18 cellular contexts compared by ENCODE assay signal in genomic region chr22:35587447-35587870, GRCh38. TPM values are rescaled to one million over a fixed set of nuclear protein-coding genes. Genes with fewer than 3 reads are reported as not detected.
DNase-seq lines count a peak whose midpoint lies in the region; ATAC-seq, FAIRE-seq and TF ChIP-seq lines count a peak whose summit lies in the region.
"Had no signal": no experiment of that assay in that cellular context is flagged by ENCODE, and none has a peak within 500 bp of the region (broad histone marks: within the 10 kb centered on the region; RNA-seq: fewer than 3 reads in every experiment).

No MANE protein-coding gene starts in this region.

- H3K36me3 ChIP-seq in PC-3 (ENCODE audit: low read depth, low read length) (no peaks in the 10 kb centered on the region; the same call in 1 of the 2 replicates), right atrium auricular region (no peaks in the 10 kb centered on the region)

- no peak for ATAC-seq in PC-3
- ATAC-seq in sciatic nerve, result peak; percentile 33
- no peak for ATAC-seq in activated T-cell treated with anti-CD3 and anti-CD28 coated beads, Interleukin-2, amount 50 U/mL, for 72 hours (replicated peaks in 1 of 2)
- ATAC-seq: activated T-helper 17 cell treated with anti-CD3 and anti-CD28 coated beads, Interleukin-2, amount 50 U/mL, for 72 hours; K562; stimulated activated naive B cell treated with anti-CD40 and anti-IgM and Interleukin-4, amounts not matched to agents 10 μg/mL and 1 μg/mL and 100 μg/mL, for 72 hours had no signal

- H3K9ac ChIP-seq in PC-3 (ENCODE audit: low read length), result no peak overlapping the region

- H3K4me3 Mint-ChIP-seq in activated T-cell treated with anti-CD3 and anti-CD28 coated beads, Interleukin-2, amount 50 U/mL, for 72 hours, result no peak overlapping the region
- H3K4me3 Mint-ChIP-seq: activated T-helper 17 cell treated with anti-CD3 and anti-CD28 coated beads, Interleukin-2, amount 50 U/mL, for 72 hours; endodermal cell; memory B cell; stimulated activated naive B cell treated with anti-CD40 and anti-IgM and Interleukin-4, amounts not matched to agents 10 μg/mL and 1 μg/mL and 100 μg/mL, for 72 hours had no signal

- POLR2A ChIA-PET in PC-3 (lab: Charles Lee; ENCODE audit: unreplicated experiment), result no interaction called here

- FAIRE-seq in HTR-8/SVneo (lab: Jason Lieb, UNC), result no peak
- FAIRE-seq: K562 had no signal

- H3K79me2 ChIP-seq in PC-3 (ENCODE audit: low read length), result no peaks in the 10 kb centered on the region

- no peaks in the 10 kb centered on the region for H3K36me3 Mint-ChIP-seq in activated T-cell treated with anti-CD3 and anti-CD28 coated beads, Interleukin-2, amount 50 U/mL, for 72 hours (ENCODE audit: insufficient read depth in 2 of 2)
- H3K36me3 Mint-ChIP-seq: memory B cell; stimulated activated naive B cell treated with anti-CD40 and anti-IgM and Interleukin-4, amounts not matched to agents 10 μg/mL and 1 μg/mL and 100 μg/mL, for 72 hours had no signal

- no peaks in the 10 kb centered on the region for H3K9me3 ChIP-seq in PC-3 (ENCODE audit: low read length)
- no peaks in the 10 kb centered on the region for H3K9me3 ChIP-seq in right atrium auricular region

- peak overlapping the region; percentile 70 for H3K27ac ChIP-seq in PC-3 (ENCODE audit: low read length)
- peak overlapping the region; percentile 82 to 86 for H3K27ac ChIP-seq in right atrium auricular region

- peaks cover 8% of the 10 kb centered on the region for H3K27me3 Mint-ChIP-seq in activated T-cell treated with anti-CD3 and anti-CD28 coated beads, Interleukin-2, amount 50 U/mL, for 72 hours (ENCODE audit: low read depth)

- peaks cover 42% of the 10 kb centered on the region for H3K4me1 ChIP-seq in PC-3 (ENCODE audit: insufficient read depth, low read length)
- peaks cover 0 to 66% of the 10 kb centered on the region in 2 donors for H3K4me1 ChIP-seq in right atrium auricular region

- intact Hi-C loops in PC-3 (cut with micrococcal nuclease), result no loop called here
- intact Hi-C loops in sciatic nerve (cut with DNase I), result no loop called here

- TF ChIP-seq CTCF in PC-3 (conservative IDR thresholded peaks at IDR 0.05; ENCODE audit: low read depth, low read length), result no peak
- TF ChIP-seq CTCF in right atrium auricular region (IDR thresholded peaks at IDR 0.05), result no peak

- no peak overlapping the region for H2AFZ ChIP-seq in PC-3 (ENCODE audit: low read length)

- H3F3A ChIP-seq in PC-3 (ENCODE audit: low read length, unreplicated experiment), result no peaks in the 10 kb centered on the region

- H3K27ac Mint-ChIP-seq in activated T-cell treated with anti-CD3 and anti-CD28 coated beads, Interleukin-2, amount 50 U/mL, for 72 hours, result no peak overlapping the region
- H3K27ac Mint-ChIP-seq: activated T-helper 17 cell treated with anti-CD3 and anti-CD28 coated beads, Interleukin-2, amount 50 U/mL, for 72 hours; endodermal cell; memory B cell; stimulated activated naive B cell treated with anti-CD40 and anti-IgM and Interleukin-4, amounts not matched to agents 10 μg/mL and 1 μg/mL and 100 μg/mL, for 72 hours had no signal

- no peaks in the 10 kb centered on the region for H3K9me3 Mint-ChIP-seq in activated T-cell treated with anti-CD3 and anti-CD28 coated beads, Interleukin-2, amount 50 U/mL, for 72 hours
- H3K9me3 Mint-ChIP-seq: activated T-helper 17 cell treated with anti-CD3 and anti-CD28 coated beads, Interleukin-2, amount 50 U/mL, for 72 hours; endodermal cell; memory B cell; stimulated activated naive B cell treated with anti-CD40 and anti-IgM and Interleukin-4, amounts not matched to agents 10 μg/mL and 1 μg/mL and 100 μg/mL, for 72 hours had no signal

- no peaks in the 10 kb centered on the region for H3K9me2 ChIP-seq in PC-3 (replicated peaks; ENCODE audit: low read length)

- BruUV-seq in PC-3 (replicated peaks; lab: Mats Ljungman, UMichigan), result no TSS peak

- no peak overlapping the region for H3K4me3 ChIP-seq in PC-3 (ENCODE audit: low read length)
- no peak overlapping the region for H3K4me3 ChIP-seq in right atrium auricular region
- H3K4me3 ChIP-seq: K562 had no signal

- CTCF ChIA-PET in PC-3 (lab: Charles Lee), result no interaction called here

- no peaks in the 10 kb centered on the region for H3K4me1 Mint-ChIP-seq in activated T-cell treated with anti-CD3 and anti-CD28 coated beads, Interleukin-2, amount 50 U/mL, for 72 hours (ENCODE audit: low read depth)
- H3K4me1 Mint-ChIP-seq: activated T-helper 17 cell treated with anti-CD3 and anti-CD28 coated beads, Interleukin-2, amount 50 U/mL, for 72 hours had no signal

- peak overlapping the region; percentile 48 for H3K4me2 ChIP-seq in PC-3 (ENCODE audit: low read length)

- DNase-seq in EH (ENCODE audit: low read depth) (peak; percentile 57), PC-3 (peak; percentile 71), right atrium auricular region (ENCODE audit: low spot score) (peak; percentile 88), sciatic nerve (ENCODE audit: low spot score) (no peak), NCI-H510A (lab: John Stamatoyannopoulos, UW) (no peak), NOMO-1 treated with dmso at 0.1 percent for 144 hours (lab: John Stamatoyannopoulos, UW; ENCODE audit: unreplicated experiment) (no peak), HTR-8/SVneo (ENCODE audit: insufficient read length, low spot score) (no peak)
- DNase-seq in activated T-cell treated with anti-CD3 and anti-CD28 coated beads, Interleukin-2, amount 50 U/mL, for 72 hours, result no peak
- DNase-seq: activated CD4-positive, alpha-beta T cell treated with anti-CD3 and anti-CD28 coated beads for 4 hours; endodermal cell; glutamatergic neuron; NCI-H187 treated with DMSO at 0.1 percent for 48 hours; stimulated activated CD4-positive, alpha-beta T cell treated with anti-CD3 and anti-CD28 coated beads, Interleukin-4, amount 100 ng/mL, for 24 hours; stimulated activated naive B cell treated with anti-CD40 and anti-IgM and Interleukin-4, amounts not matched to agents 10 μg/mL and 1 μg/mL and 100 μg/mL, for 72 hours; T-helper 1 cell had no signal

- H3K27me3 ChIP-seq in PC-3 (ENCODE audit: low read length) (no peaks in the 10 kb centered on the region), right atrium auricular region (no peaks in the 10 kb centered on the region)

- no peaks in the 10 kb centered on the region for H4K20me1 ChIP-seq in PC-3 (ENCODE audit: low read length)

RNA-seq across cellular contexts. Expression of gene MB, which starts 29.7 kb away (rescaled TPM):
- total RNA-seq in PC-3 (2014; rRNA removed) (14.6 and 21.6 TPM in 2 replicates), right atrium auricular region (1,000 to 10,000 TPM; 6,650 to 9,762 TPM), sciatic nerve (not detected)
- under 1 TPM; 0.24 to 0.69 TPM for total RNA-seq in activated T-cell treated with anti-CD3 and anti-CD28 coated beads, Interleukin-2, amount 50 U/mL, for 72 hours
- total RNA-seq: K562 had no signal

RNA-seq across cellular contexts. Expression of gene RASD2, which starts 46.8 kb away (rescaled TPM):
- total RNA-seq in PC-3 (2014; rRNA removed), result 0.07 and 0.46 TPM in 2 replicates
- 1 to 10 TPM in 1 of 2 donors, under 1 TPM in 1; 0.94 to 3.1 TPM for total RNA-seq in right atrium auricular region
- 0.45 TPM for total RNA-seq in sciatic nerve
- total RNA-seq in activated T-cell treated with anti-CD3 and anti-CD28 coated beads, Interleukin-2, amount 50 U/mL, for 72 hours, result under 1 TPM; 0.19 to 0.28 TPM

Comparison
In these comparisons a context has a peak if more than half of its experiments do, and no peak if none do; other contexts are left out.
1. DNase-seq: peak in EH (single experiment), PC-3 (single experiment) and right atrium auricular region (single experiment); none in sciatic nerve (single experiment), NCI-H510A (single experiment), activated T-cell treated with anti-CD3 and anti-CD28 coated beads, Interleukin-2, amount 50 U/mL, for 72 hours (0 of 2), NOMO-1 treated with dmso at 0.1 percent for 144 hours (single experiment) and HTR-8/SVneo (single experiment).
2. RNA of gene MB, which starts 29.7 kb away (total RNA-seq): 6,650 to 9,762 TPM in right atrium auricular region; 14.6 to 21.6 TPM in PC-3, 0.24 to 0.69 TPM in activated T-cell treated with anti-CD3 and anti-CD28 coated beads, Interleukin-2, amount 50 U/mL, for 72 hours and not detected in sciatic nerve (single experiment); every median in the first group is over 100 times any median in the second.